Comparison of ENCODE assay signal across 8 cellular contexts in genomic region chr12:116538076-116538591, GRCh38. TPM values are rescaled to one million over a fixed set of nuclear protein-coding genes. Genes with fewer than 3 reads are reported as not detected.
DNase-seq lines count a peak whose midpoint lies in the region; ATAC-seq and TF ChIP-seq lines count a peak whose summit lies in the region.
"Had no signal": no experiment of that assay in that cellular context is flagged by ENCODE, and none has a peak within 500 bp of the region (broad histone marks: within the 10 kb centered on the region; RNA-seq: fewer than 3 reads in every experiment).

No MANE protein-coding gene starts in this region.

- H3K4me1 ChIP-seq in GM23338 (ENCODE audit: insufficient read depth) = peaks cover 25% of the 10 kb centered on the region
- peaks cover 19 to 39% (median 31%) of the 10 kb centered on the region in 3 donors for H3K4me1 ChIP-seq in skeletal muscle tissue (ENCODE audit: control insufficient read depth in 3 of 3, insufficient read depth in 3 of 3, low read length in 3 of 3)

- H3K27me3 ChIP-seq in GM23338 (ENCODE audit: insufficient read depth) (no peaks in the 10 kb centered on the region), skeletal muscle tissue (ENCODE audit: control insufficient read depth in 3 of 3, insufficient read depth in 3 of 3, low read length in 3 of 3) (peaks cover 0 to 2% (median 0%) of the 10 kb centered on the region in 3 donors)

- H3K27ac ChIP-seq in GM23338 (ENCODE audit: low read depth) = no peak overlapping the region
- peak overlapping the region; percentile 51 for H3K27ac ChIP-seq in skeletal muscle tissue (ENCODE audit: low read depth, low read length)

- DNase-seq in GM23338 (ENCODE audit: low spot score) (no peak), DMS153 treated with DMSO at 0.1 percent for 48 hours (lab: John Stamatoyannopoulos, UW; ENCODE audit: unreplicated experiment) (no peak), HuH-7.5 (ENCODE audit: low spot score) (no peak)
- DNase-seq in activated effector memory CD4-positive, alpha-beta T cell treated with anti-CD3 and anti-CD28 coated beads, Interleukin-2, amount 50 U/mL, for 16 hours = no peak
- DNase-seq: substantia nigra had no signal

- no peak for TF ChIP-seq CTCF in GM23338 (conservative IDR thresholded peaks at IDR 0.05; ENCODE audit: low read depth in 2 of 2)

- H3K27ac Mint-ChIP-seq in GM23338 = 0 out of 2 replicates have a peak overlapping the region, but pooled peaks have one; percentile 66

- no peak overlapping the region for H3K4me2 ChIP-seq in GM23338

- no peaks in the 10 kb centered on the region for H3K9me3 Mint-ChIP-seq in GM23338

- H2AFZ ChIP-seq in GM23338 = no peak overlapping the region

- peaks cover 16% of the 10 kb centered on the region for H3K27me3 Mint-ChIP-seq in GM23338 (ENCODE audit: insufficient read depth, low read depth, poor library complexity)

- H3K4me3 ChIP-seq in GM23338 (no peak overlapping the region), skeletal muscle tissue (ENCODE audit: low read length in 3 of 3) (no peak overlapping the region)

- no peaks in the 10 kb centered on the region; the same call in 2 of the 3 replicates for H3K36me3 Mint-ChIP-seq in GM23338 (ENCODE audit: low read depth)

- H3K36me3 ChIP-seq in GM23338 (ENCODE audit: insufficient read depth) (no peaks in the 10 kb centered on the region), skeletal muscle tissue (ENCODE audit: control insufficient read depth in 3 of 3, insufficient read depth in 3 of 3, low read length in 3 of 3) (no peaks in the 10 kb centered on the region)

- H3K9ac ChIP-seq in skeletal muscle tissue (ENCODE audit: low read depth in 1 of 3, low read length in 3 of 3) = no peak overlapping the region

- 0 out of 2 replicates have a peak, but pooled peaks cover 7% of the 10 kb centered on the region for H3F3A ChIP-seq in GM23338 (replicated peaks; ENCODE audit: low read depth)

- no peaks in the 10 kb centered on the region for H3K9me3 ChIP-seq in skeletal muscle tissue (ENCODE audit: control insufficient read depth in 3 of 3, low read length in 3 of 3)

- no peaks in the 10 kb centered on the region for H3K79me2 ChIP-seq in GM23338 (replicated peaks; ENCODE audit: insufficient read depth)

- H3K9me2 ChIP-seq in GM23338 (ENCODE audit: insufficient read depth) = no peaks in the 10 kb centered on the region

- ATAC-seq in GM18867 (IDR thresholded peaks at IDR 0.05; ENCODE audit: unreplicated experiment) = peak; percentile 73
- no peak for ATAC-seq in GM23338
- ATAC-seq in HG03575 (IDR thresholded peaks at IDR 0.05; ENCODE audit: extremely low read depth, insufficient number of reproducible peaks, low FRiP score, unreplicated experiment) = peak; percentile 37

- peaks cover 46% of the 10 kb centered on the region for H3K4me1 Mint-ChIP-seq in GM23338

- no peaks in the 10 kb centered on the region for H4K20me1 ChIP-seq in GM23338 (replicated peaks; ENCODE audit: insufficient read depth)

- H3K4me3 Mint-ChIP-seq in GM23338 = no peak overlapping the region

TF ChIP-seq in GM23338, 12 proteins besides CTCF, POLR2A, EP300 and RAD21 (continues in another document):
- TF ChIP-seq POLR2AphosphoS5 (IDR thresholded peaks at IDR 0.05; ENCODE audit: low read depth) (no peak), REST (IDR thresholded peaks at IDR 0.05; ENCODE audit: unreplicated experiment) (no peak), CREB1 (CRISPR knock-in tag; IDR thresholded peaks at IDR 0.05; ENCODE audit: low read depth) (no peak), EZH2phosphoT487 (IDR thresholded peaks at IDR 0.05; ENCODE audit: unreplicated experiment) (no peak), NANOG (IDR thresholded peaks at IDR 0.05; ENCODE audit: borderline replicate concordance) (no peak), ZNF114 (CRISPR knock-in tag; IDR thresholded peaks at IDR 0.05) (no peak), ZNF331 (CRISPR knock-in tag; IDR thresholded peaks at IDR 0.05; ENCODE audit: low read depth) (no peak)
- TF ChIP-seq, protein P1, sequence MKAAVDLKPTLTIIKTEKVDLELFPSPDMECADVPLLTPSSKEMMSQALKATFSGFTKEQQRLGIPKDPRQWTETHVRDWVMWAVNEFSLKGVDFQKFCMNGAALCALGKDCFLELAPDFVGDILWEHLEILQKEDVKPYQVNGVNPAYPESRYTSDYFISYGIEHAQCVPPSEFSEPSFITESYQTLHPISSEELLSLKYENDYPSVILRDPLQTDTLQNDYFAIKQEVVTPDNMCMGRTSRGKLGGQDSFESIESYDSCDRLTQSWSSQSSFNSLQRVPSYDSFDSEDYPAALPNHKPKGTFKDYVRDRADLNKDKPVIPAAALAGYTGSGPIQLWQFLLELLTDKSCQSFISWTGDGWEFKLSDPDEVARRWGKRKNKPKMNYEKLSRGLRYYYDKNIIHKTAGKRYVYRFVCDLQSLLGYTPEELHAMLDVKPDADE (IDR thresholded peaks at IDR 0.05) = no peak

RNA-seq across cellular contexts. Expression of gene MAP1LC3B2, which starts 21.0 kb away (rescaled TPM):
- 0.54 and 1.3 TPM in 2 replicates for total RNA-seq in GM23338 (2014; rRNA removed; shearing (Covaris generic))
- polyA plus RNA-seq in GM23338 (2016; fragmentation: Nextera tagmentation; extraction: Ambion mirVana) = 6.7 and 9.4 TPM in 2 replicates
- total RNA-seq in skeletal muscle tissue = not detected
